26 cellular contexts compared by ENCODE assay signal in the genomic region with DNA sequence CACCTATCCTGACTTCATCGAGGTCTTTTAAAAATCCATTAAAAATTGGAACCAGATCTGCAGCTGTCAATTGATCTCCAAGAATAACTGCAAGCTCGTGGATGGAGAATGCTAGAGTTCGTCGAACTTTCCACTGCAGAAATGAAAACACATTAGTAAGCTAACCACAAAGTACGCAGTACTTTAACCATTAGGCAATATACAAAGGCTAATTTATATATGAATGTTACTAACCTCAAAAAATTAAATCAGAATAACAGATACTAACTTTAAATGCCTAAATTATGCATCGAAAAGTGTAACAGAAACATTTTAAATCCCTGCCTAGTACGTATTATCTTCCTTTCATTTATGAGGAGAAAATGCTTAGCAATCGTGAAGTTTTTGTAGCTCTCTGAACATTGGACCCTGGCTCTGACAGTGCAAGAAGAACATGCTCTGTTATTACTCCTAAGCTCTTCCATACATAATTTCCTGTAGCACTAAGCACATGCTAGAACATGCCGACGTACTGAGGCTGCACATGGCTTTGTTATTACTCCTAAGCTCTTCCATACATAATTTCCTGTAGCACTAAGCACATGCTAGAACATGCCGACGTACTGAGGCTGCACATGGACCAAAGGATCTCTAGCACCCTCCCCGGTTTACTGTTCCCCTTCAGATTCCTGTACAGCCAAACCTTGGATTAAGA. TPM values are rescaled to one million over a fixed set of nuclear protein-coding genes. Genes with fewer than 3 reads are reported as not detected.
DNase-seq lines count a peak whose midpoint lies in the region; ATAC-seq, FAIRE-seq and TF ChIP-seq lines count a peak whose summit lies in the region.
"Had no signal": no experiment of that assay in that cellular context is flagged by ENCODE, and none has a peak within 500 bp of the region (broad histone marks: within the 10 kb centered on the region; RNA-seq: fewer than 3 reads in every experiment).

No MANE protein-coding gene starts in this region.

- H3K9ac ChIP-seq in astrocyte (ENCODE audit: low read length) (no peak overlapping the region), liver (ENCODE audit: low read depth in 1 of 2, low read length in 2 of 2) (no peak overlapping the region)

- FAIRE-seq in GM19239 (lab: Jason Lieb, UNC), result peak; percentile 26
- no peak for FAIRE-seq in astrocyte (lab: Jason Lieb, UNC)
- FAIRE-seq: GM12891, HTR-8/SVneo had no signal

- H3K4me1 Mint-ChIP-seq in astrocyte (ENCODE audit: low read depth, unreplicated experiment), result peaks cover 14% of the 10 kb centered on the region
- H3K4me1 Mint-ChIP-seq: IgD-negative memory B cell had no signal

- peaks cover 51% of the 10 kb centered on the region for H3K36me3 ChIP-seq in astrocyte (ENCODE audit: insufficient read depth, low read length)
- H3K36me3 ChIP-seq in liver (ENCODE audit: control insufficient read depth in 4 of 4, insufficient read depth in 3 of 4, low read depth in 1 of 4, low read length in 3 of 4), result peaks cover 7 to 18% (median 15%) of the 10 kb centered on the region in 4 donors

- H3K9me3 ChIP-seq in astrocyte (ENCODE audit: insufficient read depth, low read depth, low read length), result no peaks in the 10 kb centered on the region
- no peaks in the 10 kb centered on the region for H3K9me3 ChIP-seq in liver (ENCODE audit: control insufficient read depth in 4 of 4, low read length in 3 of 4)
- H3K9me3 ChIP-seq: SJCRH30 had no signal

- no peak overlapping the region for H3K4me3 Mint-ChIP-seq in astrocyte (ENCODE audit: unreplicated experiment)
- H3K4me3 Mint-ChIP-seq: CD8-positive, alpha-beta T cell; IgD-negative memory B cell had no signal

- WGBS in liver, result 51% methylated on average over 13 of the region's 13 CpGs

- H3K79me2 ChIP-seq in astrocyte (ENCODE audit: insufficient read depth, low read length), result peaks cover 4% of the 10 kb centered on the region

- H3K27ac ChIP-seq in astrocyte (ENCODE audit: low read depth, low read length) (no peak overlapping the region), liver (ENCODE audit: low read depth in 1 of 2, low read length in 2 of 2) (peak overlapping the region; percentile 56 to 60)
- H3K27ac ChIP-seq: HL-60, SJCRH30 had no signal

- H3K4me2 ChIP-seq in astrocyte (ENCODE audit: low read length), result no peak overlapping the region

- H3K27me3 ChIP-seq in astrocyte (ENCODE audit: insufficient read depth, low read length) (no peaks in the 10 kb centered on the region), liver (ENCODE audit: control insufficient read depth in 4 of 4, insufficient read depth in 4 of 4, low read length in 3 of 4) (no peaks in the 10 kb centered on the region)
- H3K27me3 ChIP-seq: SJCRH30 had no signal

- H3K4me3 ChIP-seq in astrocyte (ENCODE audit: insufficient read depth, low read depth, low read length), result no peak overlapping the region
- H3K4me3 ChIP-seq in liver (ENCODE audit: low read depth in 1 of 3, low read length in 3 of 3), result no peak overlapping the region
- H3K4me3 ChIP-seq: SJCRH30 had no signal

- ATAC-seq in esophagus mucosa (peak; percentile 96), HG02678 (IDR thresholded peaks at IDR 0.05; ENCODE audit: unreplicated experiment) (no peak)
- ATAC-seq: CD8-positive, alpha-beta T cell; Panc1 had no signal

- no peak for TF ChIP-seq RAD21 in liver (IDR thresholded peaks at IDR 0.05)

- H3K9me3 Mint-ChIP-seq in astrocyte (ENCODE audit: unreplicated experiment), result no peaks in the 10 kb centered on the region
- H3K9me3 Mint-ChIP-seq: CD8-positive, alpha-beta T cell had no signal

- no peaks in the 10 kb centered on the region for H3K4me1 ChIP-seq in astrocyte (ENCODE audit: insufficient read depth, low read length)
- H3K4me1 ChIP-seq in liver (ENCODE audit: control insufficient read depth in 4 of 4, insufficient read depth in 4 of 4, low read length in 3 of 4), result peaks cover 2 to 22% (median 12%) of the 10 kb centered on the region in 4 donors
- H3K4me1 ChIP-seq: SJCRH30 had no signal

- no peak for TF ChIP-seq CTCF in astrocyte (IDR thresholded peaks at IDR 0.05; ENCODE audit: insufficient read depth, low read depth, low read length)
- TF ChIP-seq CTCF in liver (IDR thresholded peaks at IDR 0.05; ENCODE audit: low read depth, low read length, missing input control), result no peak

- peaks cover 7% of the 10 kb centered on the region for H4K20me1 ChIP-seq in astrocyte (ENCODE audit: insufficient read depth, low read length)

- peak overlapping the region; percentile 14 for H3K27ac Mint-ChIP-seq in astrocyte (ENCODE audit: unreplicated experiment)
- H3K27ac Mint-ChIP-seq: CD8-positive, alpha-beta T cell; IgD-negative memory B cell had no signal

- H2AFZ ChIP-seq in astrocyte (ENCODE audit: low read depth, low read length), result no peak overlapping the region

- H3K27me3 Mint-ChIP-seq in astrocyte (ENCODE audit: low read depth, unreplicated experiment), result no peaks in the 10 kb centered on the region
- H3K27me3 Mint-ChIP-seq: IgD-negative memory B cell had no signal

- peaks cover 35% of the 10 kb centered on the region for H3K36me3 Mint-ChIP-seq in astrocyte (ENCODE audit: low read depth, unreplicated experiment)

- DNase-seq in GM19239 (ENCODE audit: insufficient read length, low spot score) (no peak), astrocyte (ENCODE audit: low read depth) (no peak), HT-29 (ENCODE audit: low spot score) (no peak)
- no peak for DNase-seq in activated T-cell treated with anti-CD3 and anti-CD28 coated beads, Interleukin-2, amount 50 U/mL, for 48 hours
- DNase-seq in activated CD8-positive, alpha-beta memory T cell treated with anti-CD3 and anti-CD28 coated beads, Interleukin-2, amount 50 U/mL, for 4 hours, result no peak
- DNase-seq: AML-193; C1 segment of cervical spinal cord; CD8-positive, alpha-beta T cell; DND-41; MV-4-11; NCI-H1694; NCI-H2081; NCI-H2171; NCI-H345; NCI-H524; NCI-H774; NK-92 treated with Interleukin-12 subunit alpha and Interleukin-12 subunit beta, amount 100 ng/mL, for 24 hours; SJCRH30 had no signal

TF ChIP-seq in liver, 16 proteins besides CTCF, POLR2A, EP300 and RAD21:
- no peak for TF ChIP-seq EGR1 (IDR thresholded peaks at IDR 0.05; ENCODE audit: low read depth in 2 of 2)
- TF ChIP-seq, protein P1, sequence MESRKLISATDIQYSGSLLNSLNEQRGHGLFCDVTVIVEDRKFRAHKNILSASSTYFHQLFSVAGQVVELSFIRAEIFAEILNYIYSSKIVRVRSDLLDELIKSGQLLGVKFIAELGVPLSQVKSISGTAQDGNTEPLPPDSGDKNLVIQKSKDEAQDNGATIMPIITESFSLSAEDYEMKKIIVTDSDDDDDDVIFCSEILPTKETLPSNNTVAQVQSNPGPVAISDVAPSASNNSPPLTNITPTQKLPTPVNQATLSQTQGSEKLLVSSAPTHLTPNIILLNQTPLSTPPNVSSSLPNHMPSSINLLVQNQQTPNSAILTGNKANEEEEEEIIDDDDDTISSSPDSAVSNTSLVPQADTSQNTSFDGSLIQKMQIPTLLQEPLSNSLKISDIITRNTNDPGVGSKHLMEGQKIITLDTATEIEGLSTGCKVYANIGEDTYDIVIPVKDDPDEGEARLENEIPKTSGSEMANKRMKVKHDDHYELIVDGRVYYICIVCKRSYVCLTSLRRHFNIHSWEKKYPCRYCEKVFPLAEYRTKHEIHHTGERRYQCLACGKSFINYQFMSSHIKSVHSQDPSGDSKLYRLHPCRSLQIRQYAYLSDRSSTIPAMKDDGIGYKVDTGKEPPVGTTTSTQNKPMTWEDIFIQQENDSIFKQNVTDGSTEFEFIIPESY (IDR thresholded peaks at IDR 0.05), result peak; percentile 25
- TF ChIP-seq YY1 (IDR thresholded peaks at IDR 0.05), result no peak
- peak; percentile 67 to 83 for TF ChIP-seq HNF4A (conservative IDR thresholded peaks at IDR 0.05)
- peak in 1 of 2 donors; percentile 25 for TF ChIP-seq JUND (IDR thresholded peaks at IDR 0.05)
- TF ChIP-seq RXRA (IDR thresholded peaks at IDR 0.05), result peak; percentile 82 to 83
- TF ChIP-seq HNF4G (IDR thresholded peaks at IDR 0.05), result peak; percentile 15
- peak; percentile 67 for TF ChIP-seq SP1 (IDR thresholded peaks at IDR 0.05)

RNA-seq across cellular contexts. Expression of gene PPP4R1, which starts 57.0 kb away (rescaled TPM):
- total RNA-seq in astrocyte (131 and 132 TPM in 2 replicates), esophagus mucosa (164 TPM), liver (10 to 100 TPM; 30.1 to 50.8 TPM)
- 10 to 100 TPM; 11.7 to 15.5 TPM for polyA plus RNA-seq in liver
- total RNA-seq in HT-29 (2014; rRNA removed; shearing (Covaris generic)), result 43.9 and 44.1 TPM in 2 replicates
